In the genomic region with DNA sequence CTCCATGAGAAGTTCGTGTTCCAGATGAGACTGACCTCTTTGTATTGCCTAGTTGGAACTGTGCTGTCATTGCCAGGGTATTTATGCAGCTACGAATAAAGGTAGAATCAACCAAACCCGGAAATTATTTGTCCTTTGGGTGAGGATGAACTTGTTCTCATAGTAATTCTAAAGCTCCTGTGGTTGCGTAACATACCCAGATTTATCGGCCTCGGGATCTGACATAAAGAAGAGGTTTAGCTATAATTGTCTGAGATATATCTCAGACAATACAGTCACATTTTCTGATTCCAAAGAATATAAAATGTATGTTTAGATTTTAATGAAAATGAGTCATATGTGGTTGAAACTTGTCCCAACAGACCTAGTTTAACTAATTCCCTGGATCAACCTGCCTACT, we compare ENCODE assay signal across 22 cellular contexts.
"Had no signal": no experiment of that assay in that cellular context is flagged by ENCODE, and none has a peak within 500 bp of the region (broad histone marks: within the 10 kb centered on the region; RNA-seq: fewer than 3 reads in every experiment).

No MANE protein-coding gene starts in this region.

- H3K36me3 Mint-ChIP-seq: natural killer cell treated with Interleukin-12 subunit alpha and Interleukin-12 subunit beta and Interleukin-15 and Interleukin-18, amount 100 ng/mL, for 72 hours; neural progenitor cell had no signal

- H3K4me1 Mint-ChIP-seq: neural progenitor cell had no signal

- H3K27me3 Mint-ChIP-seq: natural killer cell treated with Interleukin-12 subunit alpha and Interleukin-12 subunit beta and Interleukin-15 and Interleukin-18, amount 100 ng/mL, for 72 hours had no signal

- H3K9me3 ChIP-seq: esophagus squamous epithelium, heart left ventricle, ovary, right atrium auricular region, suprapubic skin, thyroid gland, upper lobe of left lung, uterus had no signal

- H2AFZ ChIP-seq: neural progenitor cell had no signal

- H3K9ac ChIP-seq: neural progenitor cell had no signal

- H3K36me3 ChIP-seq: esophagus squamous epithelium, heart left ventricle, neural progenitor cell, ovary, right atrium auricular region, suprapubic skin, thyroid gland, upper lobe of left lung, uterus had no signal

- H3K4me2 ChIP-seq: neural progenitor cell, smooth muscle cell had no signal

- DNase-seq: dermis blood vessel endothelial cell; esophagus squamous epithelium; foreskin fibroblast; heart left ventricle; hippocampal formation; left colon; left ventricle myocardium superior; mesenchymal stem cell; midbrain; nucleus accumbens; ovary; stimulated activated CD4-positive, alpha-beta T cell treated with anti-CD3 and anti-CD28 coated beads, Interleukin-2, amount 100 ng/mL, for 48 hours; stimulated activated naive CD8-positive, alpha-beta T cell treated with anti-CD3 and anti-CD28 coated beads, Interleukin-15, Interleukin-2, amounts not matched to agents 100 U/mL and 50 U/mL, for 24 hours; thyroid gland; upper lobe of left lung; uterus had no signal

- H3K4me1 ChIP-seq: esophagus squamous epithelium, heart left ventricle, neural progenitor cell, right atrium auricular region, suprapubic skin, thyroid gland, upper lobe of left lung, uterus had no signal

- H3K27me3 ChIP-seq: esophagus squamous epithelium, heart left ventricle, neural progenitor cell, ovary, right atrium auricular region, suprapubic skin, thyroid gland, upper lobe of left lung, uterus had no signal

- H3K27ac ChIP-seq: esophagus squamous epithelium, heart left ventricle, neural progenitor cell, ovary, right atrium auricular region, suprapubic skin, thyroid gland, upper lobe of left lung, uterus had no signal

- ATAC-seq: heart left ventricle; left colon; left ventricle myocardium superior; natural killer cell treated with Interleukin-12 subunit alpha and Interleukin-12 subunit beta and Interleukin-15 and Interleukin-18, amount 100 ng/mL, for 72 hours; stimulated activated naive CD8-positive, alpha-beta T cell treated with anti-CD3 and anti-CD28 coated beads, Interleukin-15, Interleukin-2, amounts not matched to agents 100 U/mL and 50 U/mL, for 24 hours had no signal

- H3K4me3 ChIP-seq: esophagus squamous epithelium, heart left ventricle, lung, neural progenitor cell, ovary, right atrium auricular region, smooth muscle cell, suprapubic skin, thyroid gland, upper lobe of left lung, uterus had no signal

- H3K27ac Mint-ChIP-seq: natural killer cell treated with Interleukin-12 subunit alpha and Interleukin-12 subunit beta and Interleukin-15 and Interleukin-18, amount 100 ng/mL, for 72 hours; neural progenitor cell had no signal

- H3K4me3 Mint-ChIP-seq: natural killer cell treated with Interleukin-12 subunit alpha and Interleukin-12 subunit beta and Interleukin-15 and Interleukin-18, amount 100 ng/mL, for 72 hours; neural progenitor cell had no signal

- H3K9me3 Mint-ChIP-seq: neural progenitor cell had no signal
